ENCODE assay signal across 8 cellular contexts in genomic region chrX:155026727-155027508, GRCh38. TPM values are rescaled to one million over a fixed set of nuclear protein-coding genes. Genes with fewer than 3 reads are reported as not detected.
DNase-seq lines count a peak whose midpoint lies in the region; TF ChIP-seq lines count a peak whose summit lies in the region.

Gene FUNDC2, plus strand, starts transcription at chrX:155026844. Its CDS starts 95 bp downstream, at chrX:155026939.

- no peaks in the 10 kb centered on the region for H3K27me3 ChIP-seq in HAP-1 (ENCODE audit: low read depth)
- no peaks in the 10 kb centered on the region for H3K27me3 ChIP-seq in MG63

- in situ Hi-C loops in G401 (cut with HindIII; ENCODE audit: low sequenced_read_pairs), result no loop called here
- in situ Hi-C loops in HAP-1 (cut with MboI; ENCODE audit: low sequenced_read_pairs), result loop anchor here (25.0 kb wide), 1 partner anchor 890 kb away; the partner anchor contains the start of gene OPN1LW

- H3K4me3 ChIP-seq in HAP-1 (peak within 1 kb of the TSS; percentile 75), MG63 (peak within 1 kb of the TSS; percentile 80), fibroblast of pulmonary artery (replicated peaks; ENCODE audit: low read depth, low read length) (peak within 1 kb of the TSS; percentile 77)

- H3K9me3 Mint-ChIP-seq in nephron, result peaks cover 11% of the 10 kb centered on the region
- H3K9me3 Mint-ChIP-seq in stimulated activated naive CD8-positive, alpha-beta T cell treated with anti-CD3 and anti-CD28 coated beads, Interleukin-15, Interleukin-2, amounts not matched to agents 100 ng/mL and 50 ng/mL, for 24 hours, result no peaks in the 10 kb centered on the region

- no peaks in the 10 kb centered on the region for H3K27me3 Mint-ChIP-seq in nephron (ENCODE audit: low read depth)
- H3K27me3 Mint-ChIP-seq in stimulated activated naive CD8-positive, alpha-beta T cell treated with anti-CD3 and anti-CD28 coated beads, Interleukin-15, Interleukin-2, amounts not matched to agents 100 ng/mL and 50 ng/mL, for 24 hours, result no peaks in the 10 kb centered on the region

- peaks cover 4% of the 10 kb centered on the region for H3K36me3 Mint-ChIP-seq in nephron (ENCODE audit: low read depth)
- H3K36me3 Mint-ChIP-seq in stimulated activated naive CD8-positive, alpha-beta T cell treated with anti-CD3 and anti-CD28 coated beads, Interleukin-15, Interleukin-2, amounts not matched to agents 100 ng/mL and 50 ng/mL, for 24 hours (ENCODE audit: low read depth), result no peaks in the 10 kb centered on the region

- peak within 1 kb of the TSS; percentile 95 to 99 (median 98) for H3K27ac Mint-ChIP-seq in nephron
- peak within 1 kb of the TSS; percentile 91 for H3K27ac Mint-ChIP-seq in stimulated activated naive CD8-positive, alpha-beta T cell treated with anti-CD3 and anti-CD28 coated beads, Interleukin-15, Interleukin-2, amounts not matched to agents 100 ng/mL and 50 ng/mL, for 24 hours

- H3K4me3 Mint-ChIP-seq in nephron, result peak within 1 kb of the TSS; percentile 86 to 95 (median 95)
- H3K4me3 Mint-ChIP-seq in stimulated activated naive CD8-positive, alpha-beta T cell treated with anti-CD3 and anti-CD28 coated beads, Interleukin-15, Interleukin-2, amounts not matched to agents 100 ng/mL and 50 ng/mL, for 24 hours, result peak within 1 kb of the TSS; percentile 89

- peaks cover 7% of the 10 kb centered on the region for H3K4me1 Mint-ChIP-seq in nephron
- H3K4me1 Mint-ChIP-seq in stimulated activated naive CD8-positive, alpha-beta T cell treated with anti-CD3 and anti-CD28 coated beads, Interleukin-15, Interleukin-2, amounts not matched to agents 100 ng/mL and 50 ng/mL, for 24 hours (ENCODE audit: low read depth), result peaks cover 38% of the 10 kb centered on the region

- no peaks in the 10 kb centered on the region for H3K9me3 ChIP-seq in HAP-1
- no peaks in the 10 kb centered on the region for H3K9me3 ChIP-seq in MG63

- no peak for TF ChIP-seq CTCF in fibroblast of pulmonary artery (IDR thresholded peaks at IDR 0.05; ENCODE audit: low read length, missing control alignments)
- TF ChIP-seq CTCF in nephron (IDR thresholded peaks at IDR 0.05; ENCODE audit: unreplicated experiment in 3 of 3), result no peak

- peaks cover 10% of the 10 kb centered on the region for H3K4me1 ChIP-seq in HAP-1

- peak; percentile 87 for DNase-seq in G401 (ENCODE audit: low spot score)
- DNase-seq in HAP-1 (ENCODE audit: low spot score in 2 of 2), result peak; percentile 90 to 96
- DNase-seq in MG63, result peak; percentile 92
- DNase-seq in SHP77 (lab: John Stamatoyannopoulos, UW), result peak; percentile 79 to 82
- peak; percentile 91 for DNase-seq in activated effector memory CD4-positive, alpha-beta T cell treated with Interleukin-2 at 50 U/mL for 16 hours
- DNase-seq in fibroblast of pulmonary artery (ENCODE audit: low read depth), result peak; percentile 95

- H3K36me3 ChIP-seq in HAP-1 (replicated peaks), result no peaks in the 10 kb centered on the region
- no peaks in the 10 kb centered on the region for H3K36me3 ChIP-seq in MG63

RNA-seq across cellular contexts. Expression of gene FUNDC2, which starts in this region (rescaled TPM):
- 44.2 and 69.2 TPM in 2 replicates for total RNA-seq in G401 (2014; rRNA removed; shearing (Covaris generic))
- total RNA-seq in MG63 (2014; rRNA removed; shearing (Covaris generic); ENCODE audit: low replicate concordance), result 61.9 and 104 TPM in 2 replicates

Comparison
In these comparisons a context has a peak if more than half of its experiments do, and no peak if none do; other contexts are left out.
1. Peak in every context shown above with its lines: DNase-seq and H3K4me3 ChIP-seq.